Comparison of ENCODE assay signal across 19 cellular contexts in the genomic region with DNA sequence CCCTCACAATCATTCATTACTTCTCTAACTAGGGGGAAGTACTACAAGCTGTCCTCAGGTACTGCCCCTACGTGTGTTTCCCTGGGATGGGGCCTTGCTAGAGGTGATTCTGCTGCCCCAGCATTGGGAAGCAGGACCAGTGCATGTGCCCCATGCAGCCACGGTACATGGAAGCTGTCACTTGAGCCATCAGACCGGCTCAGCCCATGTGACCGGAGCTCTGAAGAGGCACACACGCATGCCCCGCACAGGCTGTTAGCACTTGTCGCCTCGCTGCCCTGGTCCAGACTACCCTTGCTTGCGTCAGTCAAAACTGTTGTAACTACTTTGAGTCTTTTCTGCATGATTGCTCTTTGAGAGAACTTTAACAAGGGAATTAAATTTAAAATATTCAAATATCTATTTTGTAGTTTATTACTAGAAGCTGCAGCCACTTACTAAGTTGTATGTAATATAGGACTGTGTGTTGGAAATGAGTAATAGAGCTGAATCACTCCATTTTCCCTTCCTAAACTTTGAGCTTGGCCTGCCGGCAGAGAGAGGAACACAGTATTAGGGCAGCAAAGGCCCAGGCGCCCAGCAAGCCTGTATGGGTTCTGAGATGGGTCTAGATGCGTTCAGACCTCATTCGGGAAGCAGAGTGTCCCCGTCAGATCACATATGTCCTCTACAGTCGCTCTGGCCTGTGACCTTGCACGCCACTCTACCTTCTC. TPM values are rescaled to one million over a fixed set of nuclear protein-coding genes. Genes with fewer than 3 reads are reported as not detected.
DNase-seq lines count a peak whose midpoint lies in the region; ATAC-seq, FAIRE-seq and TF ChIP-seq lines count a peak whose summit lies in the region.
"Had no signal": no experiment of that assay in that cellular context is flagged by ENCODE, and none has a peak within 500 bp of the region (broad histone marks: within the 10 kb centered on the region; RNA-seq: fewer than 3 reads in every experiment).

No MANE protein-coding gene starts in this region.

- intact Hi-C loops in left ventricle myocardium superior (cut with micrococcal nuclease), result no loop called here
- intact Hi-C loops in thyroid gland (cut with DNase I), result no loop called here

- no peak overlapping the region for H3K4me3 Mint-ChIP-seq in activated T-cell treated with anti-CD3 and anti-CD28 coated beads, Interleukin-2, amount 50 U/mL, for 24 hours
- no peak overlapping the region for H3K4me3 Mint-ChIP-seq in activated T-cell treated with anti-CD3 and anti-CD28 coated beads, Interleukin-2, amount 50 U/mL, for 4 hours
- no peak overlapping the region for H3K4me3 Mint-ChIP-seq in WTC11
- no peak overlapping the region for H3K4me3 Mint-ChIP-seq in immature natural killer cell
- H3K4me3 Mint-ChIP-seq: naive thymus-derived CD4-positive, alpha-beta T cell; stimulated activated memory B cell treated with anti-CD40 and anti-IgM and Interleukin-4, amounts not matched to agents 10 μg/mL and 1 μg/mL and 100 μg/mL, for 72 hours had no signal

- POLR2A ChIA-PET in WTC11 (lab: Charles Lee), result no interaction called here

- no peaks in the 10 kb centered on the region for H3K9me3 ChIP-seq in thyroid gland
- H3K9me3 ChIP-seq: lower lobe of right lung, spleen had no signal

- no peaks in the 10 kb centered on the region for H3K9me3 Mint-ChIP-seq in activated T-cell treated with anti-CD3 and anti-CD28 coated beads, Interleukin-2, amount 50 U/mL, for 24 hours
- H3K9me3 Mint-ChIP-seq in activated T-cell treated with anti-CD3 and anti-CD28 coated beads, Interleukin-2, amount 50 U/mL, for 4 hours, result no peaks in the 10 kb centered on the region
- H3K9me3 Mint-ChIP-seq in WTC11 (no peaks in the 10 kb centered on the region), immature natural killer cell (no peaks in the 10 kb centered on the region)
- H3K9me3 Mint-ChIP-seq: naive thymus-derived CD4-positive, alpha-beta T cell; stimulated activated memory B cell treated with anti-CD40 and anti-IgM and Interleukin-4, amounts not matched to agents 10 μg/mL and 1 μg/mL and 100 μg/mL, for 72 hours had no signal

- H3K4me1 ChIP-seq in thyroid gland, result peaks cover 52 to 55% of the 10 kb centered on the region in 2 donors

- DNase-seq in activated T-cell treated with anti-CD3 and anti-CD28 coated beads, Interleukin-2, amount 50 U/mL, for 24 hours, result no peak
- no peak for DNase-seq in activated T-cell treated with anti-CD3 and anti-CD28 coated beads, Interleukin-2, amount 50 U/mL, for 4 hours
- DNase-seq in WTC11 (ENCODE audit: low spot score) (no peak), left ventricle myocardium superior (peak; percentile 57), thyroid gland (peak; percentile 96), immature natural killer cell (no peak), GM12892 (ENCODE audit: insufficient read length) (no peak)
- no peak for DNase-seq in stimulated activated CD4-positive, alpha-beta T cell treated with anti-CD3 and anti-CD28 coated beads, Interleukin-4, amount 100 ng/mL, for 24 hours
- DNase-seq: activated naive CD4-positive, alpha-beta T cell treated with Interleukin-2 at 50 U/mL for 16 hours; brain microvascular endothelial cell; lower lobe of right lung; naive thymus-derived CD4-positive, alpha-beta T cell; NCI-H1048; NCI-H774; spleen; WERI-Rb-1 had no signal

- no peak for ATAC-seq in activated T-cell treated with anti-CD3 and anti-CD28 coated beads, Interleukin-2, amount 50 U/mL, for 4 hours
- ATAC-seq in WTC11 (no peak), left ventricle myocardium superior (peak; percentile 41)
- ATAC-seq: lower lobe of right lung; naive thymus-derived CD4-positive, alpha-beta T cell; stimulated activated memory B cell treated with anti-CD40 and anti-IgM and Interleukin-4, amounts not matched to agents 10 μg/mL and 1 μg/mL and 100 μg/mL, for 72 hours had no signal

- peak overlapping the region; percentile 96 to 100 (median 97) for H3K27ac ChIP-seq in thyroid gland
- H3K27ac ChIP-seq: brain microvascular endothelial cell, lower lobe of right lung, spleen, WERI-Rb-1 had no signal

- H3K36me3 ChIP-seq in thyroid gland, result peaks cover 0 to 3% of the 10 kb centered on the region in 2 donors
- H3K36me3 ChIP-seq: WERI-Rb-1 had no signal

- no peaks in the 10 kb centered on the region for H3K27me3 Mint-ChIP-seq in activated T-cell treated with anti-CD3 and anti-CD28 coated beads, Interleukin-2, amount 50 U/mL, for 24 hours
- no peaks in the 10 kb centered on the region for H3K27me3 Mint-ChIP-seq in activated T-cell treated with anti-CD3 and anti-CD28 coated beads, Interleukin-2, amount 50 U/mL, for 4 hours (ENCODE audit: low read depth)
- H3K27me3 Mint-ChIP-seq in WTC11 (ENCODE audit: low read depth) (no peaks in the 10 kb centered on the region), immature natural killer cell (ENCODE audit: low read depth in 3 of 3) (peaks cover 0 to 3% (median 0%) of the 10 kb centered on the region in 3 donors)
- H3K27me3 Mint-ChIP-seq: naive thymus-derived CD4-positive, alpha-beta T cell; stimulated activated memory B cell treated with anti-CD40 and anti-IgM and Interleukin-4, amounts not matched to agents 10 μg/mL and 1 μg/mL and 100 μg/mL, for 72 hours had no signal

- TF ChIP-seq POLR2A in thyroid gland (IDR thresholded peaks at IDR 0.05), result peak in 1 of 2 donors; percentile 85
- no peak for TF ChIP-seq POLR2A in GM12892 (IDR thresholded peaks at IDR 0.05; ENCODE audit: low read depth, low read length)

- WGBS in thyroid gland, 2 donors, result 48 to 51% methylated on average over 15 to 16 of the region's 16 CpGs

- no peaks in the 10 kb centered on the region for H3K27me3 ChIP-seq in thyroid gland
- H3K27me3 ChIP-seq: brain microvascular endothelial cell, spleen had no signal

- H3K4me3 ChIP-seq in thyroid gland (replicated peaks in 1 of 3), result no peak overlapping the region
- H3K4me3 ChIP-seq: lower lobe of right lung, spleen had no signal

- H3K27ac Mint-ChIP-seq in activated T-cell treated with anti-CD3 and anti-CD28 coated beads, Interleukin-2, amount 50 U/mL, for 24 hours, result peak overlapping the region; percentile 3
- peak overlapping the region; percentile 4; the same call in 1 of the 2 replicates for H3K27ac Mint-ChIP-seq in WTC11
- H3K27ac Mint-ChIP-seq in immature natural killer cell, result no peak overlapping the region

- TF ChIP-seq CTCF in WTC11 (IDR thresholded peaks at IDR 0.05) (no peak), thyroid gland (IDR thresholded peaks at IDR 0.05) (peak in 2 of 6 experiments; percentile 14 to 17)

- CTCF ChIA-PET in WTC11 (lab: Charles Lee), result interaction anchor here (0.6 kb wide), 1 partner anchor 58 kb away, joined by 3 read pairs; no protein-coding TSS in a partner anchor

- FAIRE-seq in GM12892 (lab: Jason Lieb, UNC), result no peak
- FAIRE-seq: RCC 7860, urothelium cell line had no signal

- peaks cover 50% of the 10 kb centered on the region for H3K36me3 Mint-ChIP-seq in activated T-cell treated with anti-CD3 and anti-CD28 coated beads, Interleukin-2, amount 50 U/mL, for 24 hours (ENCODE audit: low read depth)
- H3K36me3 Mint-ChIP-seq in activated T-cell treated with anti-CD3 and anti-CD28 coated beads, Interleukin-2, amount 50 U/mL, for 4 hours (ENCODE audit: insufficient read depth), result peaks cover 36% of the 10 kb centered on the region
- H3K36me3 Mint-ChIP-seq in WTC11 (peaks cover 31% of the 10 kb centered on the region; the same call in 1 of the 2 replicates), immature natural killer cell (peaks cover 37 to 44% (median 44%) of the 10 kb centered on the region in 3 donors)

- peaks cover 49% of the 10 kb centered on the region for H3K4me1 Mint-ChIP-seq in activated T-cell treated with anti-CD3 and anti-CD28 coated beads, Interleukin-2, amount 50 U/mL, for 24 hours (ENCODE audit: low read depth)
- peaks cover 41% of the 10 kb centered on the region for H3K4me1 Mint-ChIP-seq in activated T-cell treated with anti-CD3 and anti-CD28 coated beads, Interleukin-2, amount 50 U/mL, for 4 hours (ENCODE audit: low read depth)
- H3K4me1 Mint-ChIP-seq in WTC11 (no peaks in the 10 kb centered on the region; the same call in 1 of the 2 replicates), immature natural killer cell (peaks cover 22 to 25% of the 10 kb centered on the region in 2 donors)

TF ChIP-seq in WTC11, 78 proteins besides CTCF, POLR2A, EP300 and RAD21:
- no peak for TF ChIP-seq ZNF423 (CRISPR knock-in tag; IDR thresholded peaks at IDR 0.05)
- no peak for TF ChIP-seq EMX1 (CRISPR knock-in tag; IDR thresholded peaks at IDR 0.05)
- TF ChIP-seq ETV6 (CRISPR knock-in tag; IDR thresholded peaks at IDR 0.05), result no peak
- TF ChIP-seq, protein P1, sequence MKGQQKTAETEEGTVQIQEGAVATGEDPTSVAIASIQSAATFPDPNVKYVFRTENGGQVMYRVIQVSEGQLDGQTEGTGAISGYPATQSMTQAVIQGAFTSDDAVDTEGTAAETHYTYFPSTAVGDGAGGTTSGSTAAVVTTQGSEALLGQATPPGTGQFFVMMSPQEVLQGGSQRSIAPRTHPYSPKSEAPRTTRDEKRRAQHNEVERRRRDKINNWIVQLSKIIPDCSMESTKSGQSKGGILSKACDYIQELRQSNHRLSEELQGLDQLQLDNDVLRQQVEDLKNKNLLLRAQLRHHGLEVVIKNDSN (CRISPR knock-in tag; IDR thresholded peaks at IDR 0.05), result no peak

RNA-seq across cellular contexts. Expression of a gene that starts 42.2 kb away (rescaled TPM):
- total RNA-seq in activated T-cell treated with anti-CD3 and anti-CD28 coated beads, Interleukin-2, amount 50 U/mL, for 4 hours, result 1 to 10 TPM; 3.5 to 4.1 (median 3.6) TPM
- 10.2 to 14.8 TPM (median 12.9 TPM) in 3 replicates for total RNA-seq in WTC11 (2021)
- 11.6 TPM for total RNA-seq in left ventricle myocardium superior
- 10 to 100 TPM; 23.1 to 34.2 (median 27.4) TPM for total RNA-seq in thyroid gland
- polyA plus RNA-seq in immature natural killer cell, result 10 to 100 TPM in 2 of 3 donors, 1 to 10 TPM in 1; 9.7 to 11.4 (median 11.3) TPM
- polyA plus RNA-seq in GM12892 (2012; ENCODE audit: missing spikeins), result 6.2 TPM

Comparison
In these comparisons a context has a peak if more than half of its experiments do, and no peak if none do; other contexts are left out.
1. DNase-seq: peak in left ventricle myocardium superior (single experiment) and thyroid gland (2 of 2); none in activated T-cell treated with anti-CD3 and anti-CD28 coated beads, Interleukin-2, amount 50 U/mL, for 24 hours (single experiment), activated T-cell treated with anti-CD3 and anti-CD28 coated beads, Interleukin-2, amount 50 U/mL, for 4 hours (single experiment), WTC11 (single experiment), immature natural killer cell (0 of 3), GM12892 (single experiment) and stimulated activated CD4-positive, alpha-beta T cell treated with anti-CD3 and anti-CD28 coated beads, Interleukin-4, amount 100 ng/mL, for 24 hours (single experiment).
2. H3K27ac Mint-ChIP-seq: peak in activated T-cell treated with anti-CD3 and anti-CD28 coated beads, Interleukin-2, amount 50 U/mL, for 24 hours (single experiment) and WTC11 (single experiment); none in immature natural killer cell (0 of 6).